ENCODE assay signal across 1 cellular context in the genomic region with DNA sequence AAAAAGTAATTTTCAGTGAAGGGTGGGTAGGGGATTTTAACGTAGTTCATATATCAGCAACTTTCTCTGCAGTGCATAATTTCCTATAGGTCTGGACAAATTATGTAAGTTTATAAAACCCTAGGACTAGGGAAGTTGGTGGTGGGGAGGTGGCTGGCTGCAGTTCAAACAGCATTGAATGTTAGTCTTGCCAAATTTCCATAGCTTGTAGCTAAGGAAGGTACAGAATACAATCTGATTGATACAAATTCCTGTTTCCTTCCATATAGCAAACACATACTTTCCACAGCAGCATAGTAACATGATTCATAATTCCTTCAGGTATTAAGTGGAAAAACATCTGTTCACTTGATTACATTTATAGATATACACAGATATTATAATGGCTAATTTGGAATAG.
TF ChIP-seq lines count a peak whose summit lies in the region.

No MANE protein-coding gene starts in this region.

TF ChIP-seq in GM23338, 12 proteins besides CTCF, POLR2A, EP300 and RAD21 (continued from another document):
- TF ChIP-seq, protein P1, sequence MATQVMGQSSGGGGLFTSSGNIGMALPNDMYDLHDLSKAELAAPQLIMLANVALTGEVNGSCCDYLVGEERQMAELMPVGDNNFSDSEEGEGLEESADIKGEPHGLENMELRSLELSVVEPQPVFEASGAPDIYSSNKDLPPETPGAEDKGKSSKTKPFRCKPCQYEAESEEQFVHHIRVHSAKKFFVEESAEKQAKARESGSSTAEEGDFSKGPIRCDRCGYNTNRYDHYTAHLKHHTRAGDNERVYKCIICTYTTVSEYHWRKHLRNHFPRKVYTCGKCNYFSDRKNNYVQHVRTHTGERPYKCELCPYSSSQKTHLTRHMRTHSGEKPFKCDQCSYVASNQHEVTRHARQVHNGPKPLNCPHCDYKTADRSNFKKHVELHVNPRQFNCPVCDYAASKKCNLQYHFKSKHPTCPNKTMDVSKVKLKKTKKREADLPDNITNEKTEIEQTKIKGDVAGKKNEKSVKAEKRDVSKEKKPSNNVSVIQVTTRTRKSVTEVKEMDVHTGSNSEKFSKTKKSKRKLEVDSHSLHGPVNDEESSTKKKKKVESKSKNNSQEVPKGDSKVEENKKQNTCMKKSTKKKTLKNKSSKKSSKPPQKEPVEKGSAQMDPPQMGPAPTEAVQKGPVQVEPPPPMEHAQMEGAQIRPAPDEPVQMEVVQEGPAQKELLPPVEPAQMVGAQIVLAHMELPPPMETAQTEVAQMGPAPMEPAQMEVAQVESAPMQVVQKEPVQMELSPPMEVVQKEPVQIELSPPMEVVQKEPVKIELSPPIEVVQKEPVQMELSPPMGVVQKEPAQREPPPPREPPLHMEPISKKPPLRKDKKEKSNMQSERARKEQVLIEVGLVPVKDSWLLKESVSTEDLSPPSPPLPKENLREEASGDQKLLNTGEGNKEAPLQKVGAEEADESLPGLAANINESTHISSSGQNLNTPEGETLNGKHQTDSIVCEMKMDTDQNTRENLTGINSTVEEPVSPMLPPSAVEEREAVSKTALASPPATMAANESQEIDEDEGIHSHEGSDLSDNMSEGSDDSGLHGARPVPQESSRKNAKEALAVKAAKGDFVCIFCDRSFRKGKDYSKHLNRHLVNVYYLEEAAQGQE (IDR thresholded peaks at IDR 0.05; ENCODE audit: unreplicated experiment): no peak
- TF ChIP-seq EZH2phosphoT487 (IDR thresholded peaks at IDR 0.05; ENCODE audit: unreplicated experiment): no peak
TF ChIP-seq in GM23338: peak in this region for 0.
